Comparison of ENCODE assay signal across 11 cellular contexts in the genomic region with DNA sequence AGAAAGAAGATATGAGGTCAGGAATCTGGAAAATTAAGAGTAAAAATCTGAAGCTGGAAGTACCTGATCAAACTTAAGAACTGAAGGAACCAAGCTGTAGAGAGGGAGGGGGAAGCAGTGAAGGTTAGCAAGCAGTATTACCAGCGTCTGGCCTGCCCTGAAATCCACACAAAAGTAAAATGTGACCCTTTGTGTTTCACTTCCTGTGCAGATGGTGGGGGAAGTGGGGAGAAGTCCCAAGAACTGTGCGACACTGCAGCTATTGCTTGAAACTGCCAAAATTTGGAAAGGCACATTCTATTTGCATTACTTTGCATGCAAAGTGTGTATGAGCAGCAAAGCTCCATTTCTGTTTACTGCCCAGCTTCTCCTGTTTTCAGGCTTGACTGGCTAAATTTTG.
DNase-seq lines count a peak whose midpoint lies in the region; ATAC-seq, FAIRE-seq and TF ChIP-seq lines count a peak whose summit lies in the region.
"Had no signal": no experiment of that assay in that cellular context is flagged by ENCODE, and none has a peak within 500 bp of the region (broad histone marks: within the 10 kb centered on the region; RNA-seq: fewer than 3 reads in every experiment).

No MANE protein-coding gene starts in this region.

- H3K27me3 ChIP-seq in neuronal stem cell (ENCODE audit: control insufficient read depth in 3 of 3, insufficient read depth in 3 of 3, low read depth in 1 of 3, low read length in 3 of 3), result no peaks in the 10 kb centered on the region
- no peaks in the 10 kb centered on the region for H3K27me3 ChIP-seq in small intestine (ENCODE audit: control insufficient read depth in 2 of 2, insufficient read depth in 2 of 2, low read length in 2 of 2)
- H3K27me3 ChIP-seq in PC-3 (ENCODE audit: low read length), result no peaks in the 10 kb centered on the region
- H3K27me3 ChIP-seq: ovary had no signal

- H3F3A ChIP-seq in PC-3 (ENCODE audit: low read length, unreplicated experiment), result no peaks in the 10 kb centered on the region

- no peak for DNase-seq in GM19239 (ENCODE audit: insufficient read length, low spot score)
- DNase-seq in NB4 (ENCODE audit: low read depth), result peak; percentile 31
- DNase-seq in neuronal stem cell (ENCODE audit: low spot score), result no peak
- DNase-seq in GDM1 (lab: John Stamatoyannopoulos, UW), result no peak
- no peak for DNase-seq in small intestine
- DNase-seq in PC-3, result no peak
- DNase-seq: GF-D8; NK-92 treated with Interleukin-12 subunit alpha and Interleukin-12 subunit beta, amount 100 ng/mL, for 24 hours; ovary had no signal

- H4K20me1 ChIP-seq in PC-3 (ENCODE audit: low read length), result no peaks in the 10 kb centered on the region

- H3K14ac ChIP-seq in neuronal stem cell (ENCODE audit: low read length), result no peak overlapping the region

- H3K79me1 ChIP-seq in neuronal stem cell (ENCODE audit: low read depth, low read length), result no peaks in the 10 kb centered on the region

- H3K9ac ChIP-seq in neuronal stem cell (ENCODE audit: low read depth, low read length, poor library complexity), result no peak overlapping the region
- H3K9ac ChIP-seq in PC-3 (ENCODE audit: low read length), result no peak overlapping the region

- BruUV-seq in PC-3 (replicated peaks; lab: Mats Ljungman, UMichigan), result no TSS peak

- H2BK120ac ChIP-seq in neuronal stem cell (ENCODE audit: low read depth, low read length), result no peak overlapping the region

- H3K4ac ChIP-seq in neuronal stem cell (ENCODE audit: low read length), result no peak overlapping the region

- no peak overlapping the region for H4K91ac ChIP-seq in neuronal stem cell (ENCODE audit: low read depth, low read length, poor library complexity)

- H3K36me3 ChIP-seq in neuronal stem cell (replicated peaks in 1 of 2; ENCODE audit: control insufficient read depth in 2 of 2, insufficient read depth in 2 of 2, low read length in 2 of 2) (no peaks in the 10 kb centered on the region), small intestine (ENCODE audit: control insufficient read depth in 2 of 2, insufficient read depth in 2 of 2, low read length in 2 of 2) (no peaks in the 10 kb centered on the region), PC-3 (ENCODE audit: low read depth, low read length) (no peaks in the 10 kb centered on the region)
- H3K36me3 ChIP-seq: ovary had no signal

- peak overlapping the region; percentile 85 for H2AFZ ChIP-seq in neuronal stem cell (ENCODE audit: low read length)
- H2AFZ ChIP-seq in PC-3 (ENCODE audit: low read length), result no peak overlapping the region

- no peak overlapping the region for H3K4me2 ChIP-seq in neuronal stem cell (ENCODE audit: insufficient read depth, low read length, poor library complexity, severe bottlenecking)
- no peak overlapping the region for H3K4me2 ChIP-seq in PC-3 (ENCODE audit: low read length)

- no peaks in the 10 kb centered on the region for H3K9me2 ChIP-seq in PC-3 (replicated peaks; ENCODE audit: low read length)

- no peak for TF ChIP-seq POLR2A in NB4 (IDR thresholded peaks at IDR 0.05; ENCODE audit: extremely low read depth, insufficient read length)

- FAIRE-seq in GM19239 (lab: Jason Lieb, UNC) (peak; percentile 90), small intestine (lab: Jason Lieb, UNC) (no peak)
- FAIRE-seq: bronchial epithelial cell had no signal

- POLR2A ChIA-PET in PC-3 (lab: Charles Lee; ENCODE audit: unreplicated experiment), result no interaction called here

- H2AK5ac ChIP-seq in neuronal stem cell (ENCODE audit: low read depth, low read length), result no peak overlapping the region

- H3K9me3 ChIP-seq in neuronal stem cell (replicated peaks in 1 of 2; ENCODE audit: control insufficient read depth in 2 of 2, insufficient read depth in 1 of 2, low read depth in 1 of 2, low read length in 2 of 2), result peaks cover 0 to 4% of the 10 kb centered on the region in 2 donors
- H3K9me3 ChIP-seq in small intestine (ENCODE audit: control insufficient read depth, low read depth), result no peaks in the 10 kb centered on the region
- no peaks in the 10 kb centered on the region for H3K9me3 ChIP-seq in PC-3 (ENCODE audit: low read length)
- H3K9me3 ChIP-seq: ovary had no signal

- no peak overlapping the region for H2BK5ac ChIP-seq in neuronal stem cell (ENCODE audit: low read length)

- peak; percentile 74 for ATAC-seq in HG02678 (IDR thresholded peaks at IDR 0.05; ENCODE audit: unreplicated experiment)
- no peak for ATAC-seq in PC-3

- H3K27ac ChIP-seq in neuronal stem cell (replicated peaks; ENCODE audit: low read length), result no peak overlapping the region
- no peak overlapping the region for H3K27ac ChIP-seq in small intestine (ENCODE audit: low read depth in 1 of 2, low read length in 1 of 2)
- H3K27ac ChIP-seq in PC-3 (ENCODE audit: low read length), result no peak overlapping the region
- H3K27ac ChIP-seq: ovary had no signal

- H3K4me3 ChIP-seq in NB4 (ENCODE audit: low read depth, low read length), result no peak overlapping the region
- no peak overlapping the region for H3K4me3 ChIP-seq in neuronal stem cell (ENCODE audit: low read length in 2 of 2)
- H3K4me3 ChIP-seq in small intestine (ENCODE audit: low read depth in 1 of 2, low read length in 2 of 2), result no peak overlapping the region
- no peak overlapping the region for H3K4me3 ChIP-seq in PC-3 (ENCODE audit: low read length)
- H3K4me3 ChIP-seq: ovary had no signal

- CTCF ChIA-PET in PC-3 (lab: Charles Lee), result no interaction called here

- no peak overlapping the region for H2BK12ac ChIP-seq in neuronal stem cell (ENCODE audit: low read length)

- no peak overlapping the region for H4K8ac ChIP-seq in neuronal stem cell (ENCODE audit: low read depth, low read length)

- H3K4me1 ChIP-seq in neuronal stem cell (ENCODE audit: control insufficient read depth in 2 of 2, insufficient read depth in 1 of 2, low read depth in 1 of 2, low read length in 2 of 2) (peaks cover 17 to 41% of the 10 kb centered on the region in 2 donors), small intestine (ENCODE audit: control insufficient read depth in 2 of 2, insufficient read depth in 1 of 2, low read depth in 1 of 2, low read length in 1 of 2) (peaks cover 3 to 4% of the 10 kb centered on the region in 2 donors), PC-3 (ENCODE audit: insufficient read depth, low read length) (peaks cover 14% of the 10 kb centered on the region)

- no peak overlapping the region for H3K18ac ChIP-seq in neuronal stem cell (ENCODE audit: low read length)

- no peak for TF ChIP-seq CTCF in NB4 (IDR thresholded peaks at IDR 0.05; ENCODE audit: low read depth, low read length)
- TF ChIP-seq CTCF in PC-3 (conservative IDR thresholded peaks at IDR 0.05; ENCODE audit: low read depth, low read length), result no peak

- H3K23ac ChIP-seq in neuronal stem cell (ENCODE audit: low read depth, low read length, poor library complexity), result no peak overlapping the region

- H2BK15ac ChIP-seq in neuronal stem cell (ENCODE audit: low read length), result no peak overlapping the region

- no peaks in the 10 kb centered on the region for H3K79me2 ChIP-seq in PC-3 (ENCODE audit: low read length)

- intact Hi-C loops in PC-3 (cut with micrococcal nuclease), result no loop called here

- no CpG with 5 or more reads among the region's 2 CpGs for WGBS in neuronal stem cell (ENCODE audit: extremely low coverage in 2 of 2, insufficient read length in 2 of 2, insufficient replicate concordance in 1 of 2), 2 donors
- WGBS in small intestine, 3 donors, result 49 to 82% (median 68%) methylated on average over 2 of the region's 2 CpGs
